8 cellular contexts compared by ENCODE assay signal in genomic region chr3:75668791-75669740, GRCh38. TPM values are rescaled to one million over a fixed set of nuclear protein-coding genes. Genes with fewer than 3 reads are reported as not detected.
DNase-seq lines count a peak whose midpoint lies in the region; ATAC-seq and TF ChIP-seq lines count a peak whose summit lies in the region.
"Not testable (repeated sequence)": the region's sequence is repeated elsewhere in the genome, so short reads cannot be mapped to it uniquely, and the experiment has no call there.
"Had no signal": no experiment of that assay in that cellular context is flagged by ENCODE, and none has a peak within 500 bp of the region (broad histone marks: within the 10 kb centered on the region; RNA-seq: fewer than 3 reads in every experiment).

No MANE protein-coding gene starts in this region.

- H3K4me1 ChIP-seq in heart right ventricle = peaks cover 0 to 42% (median 20%) of the 10 kb centered on the region in 9 donors

- not testable (repeated sequence) for TF ChIP-seq CTCF in NB4 (IDR thresholded peaks at IDR 0.05; ENCODE audit: low read depth, low read length); brain microvascular endothelial cell (IDR thresholded peaks at IDR 0.05; ENCODE audit: low read depth, low read length, missing control alignments); heart right ventricle (IDR thresholded peaks at IDR 0.05)

- peaks cover 46% of the 10 kb centered on the region for H3K27me3 Mint-ChIP-seq in activated CD8-positive, alpha-beta memory T cell treated with anti-CD3 and anti-CD28 coated beads, Interleukin-2, amount 10 ng/mL, durations not matched to agents 7 days and 5 days
- H3K27me3 Mint-ChIP-seq in naive thymus-derived CD8-positive, alpha-beta T cell = peaks cover 32 to 65% (median 54%) of the 10 kb centered on the region in 5 donors

- intact Hi-C loops in heart right ventricle (cut with DNase I) = not testable (repeated sequence)

- not testable (repeated sequence) for H3K27me3 ChIP-seq in brain microvascular endothelial cell (replicated peaks)
- peaks cover 7 to 100% (median 91%) of the 10 kb centered on the region in 7 donors for H3K27me3 ChIP-seq in heart right ventricle

- CTCF ChIA-PET in activated CD8-positive, alpha-beta memory T cell treated with anti-CD3 and anti-CD28 coated beads, Interleukin-2, amount 10 ng/mL, durations not matched to agents 7 days and 5 days (lab: Charles Lee) = not testable (repeated sequence)

- peaks cover 14% of the 10 kb centered on the region for H3K9me3 Mint-ChIP-seq in activated CD8-positive, alpha-beta memory T cell treated with anti-CD3 and anti-CD28 coated beads, Interleukin-2, amount 10 ng/mL, durations not matched to agents 7 days and 5 days (ENCODE audit: low read depth)
- H3K9me3 Mint-ChIP-seq in naive thymus-derived CD8-positive, alpha-beta T cell = peaks cover 10 to 77% (median 53%) of the 10 kb centered on the region in 9 donors

- H3K4me1 Mint-ChIP-seq in activated CD8-positive, alpha-beta memory T cell treated with anti-CD3 and anti-CD28 coated beads, Interleukin-2, amount 10 ng/mL, durations not matched to agents 7 days and 5 days = not testable (repeated sequence)
- peaks cover 14 to 19% (median 15%) of the 10 kb centered on the region in 4 donors for H3K4me1 Mint-ChIP-seq in naive thymus-derived CD8-positive, alpha-beta T cell

- H3K27ac ChIP-seq in brain microvascular endothelial cell = peak overlapping the region; percentile 49
- not testable (repeated sequence) for H3K27ac ChIP-seq in heart right ventricle

- not testable (repeated sequence) for H3K27ac Mint-ChIP-seq in activated CD8-positive, alpha-beta memory T cell treated with anti-CD3 and anti-CD28 coated beads, Interleukin-2, amount 10 ng/mL, durations not matched to agents 7 days and 5 days; naive thymus-derived CD8-positive, alpha-beta T cell

- ATAC-seq in GM21528 (IDR thresholded peaks at IDR 0.05; ENCODE audit: low FRiP score, unreplicated experiment) = peak; percentile 69
- ATAC-seq in activated CD8-positive, alpha-beta memory T cell treated with anti-CD3 and anti-CD28 coated beads, Interleukin-2, amount 10 ng/mL, durations not matched to agents 7 days and 5 days = peak; percentile 51
- ATAC-seq in heart right ventricle = peak; percentile 51 to 95 (median 70)
- ATAC-seq in naive thymus-derived CD8-positive, alpha-beta T cell = peak in 1 of 2 donors; percentile 42

- H3K36me3 Mint-ChIP-seq in activated CD8-positive, alpha-beta memory T cell treated with anti-CD3 and anti-CD28 coated beads, Interleukin-2, amount 10 ng/mL, durations not matched to agents 7 days and 5 days = peaks cover 14% of the 10 kb centered on the region
- peaks cover 14 to 44% (median 21%) of the 10 kb centered on the region in 3 donors for H3K36me3 Mint-ChIP-seq in naive thymus-derived CD8-positive, alpha-beta T cell

- in situ Hi-C loops in brain microvascular endothelial cell (cut with HindIII; ENCODE audit: low pct_ligation_motif_present, low sequenced_read_pairs) = not testable (repeated sequence)

- H3K36me3 ChIP-seq in brain microvascular endothelial cell (replicated peaks); heart right ventricle: not testable (repeated sequence)

- POLR2A ChIA-PET in naive thymus-derived CD8-positive, alpha-beta T cell (lab: Charles Lee) = not testable (repeated sequence)

- TF ChIP-seq POLR2A in NB4 (IDR thresholded peaks at IDR 0.05; ENCODE audit: extremely low read depth, insufficient read length) = not testable (repeated sequence)

- DNase-seq in NB4 (ENCODE audit: low read depth) (peak; percentile 18), brain microvascular endothelial cell (peak; percentile 59), heart right ventricle (peak; percentile 78 to 80)
- peak; percentile 71 for DNase-seq in activated CD8-positive, alpha-beta memory T cell treated with anti-CD3 and anti-CD28 coated beads, Interleukin-2, amount 10 ng/mL, durations not matched to agents 7 days and 5 days
- peak in 9 of 10 donors; percentile 7 to 87 (median 46) for DNase-seq in naive thymus-derived CD8-positive, alpha-beta T cell
- DNase-seq in stimulated activated CD4-positive, alpha-beta T cell treated with anti-CD3 and anti-CD28 coated beads, Interleukin-2, amount 100 ng/mL, for 48 hours = peak; percentile 27 to 29

- WGBS in heart right ventricle, 2 donors = 47 to 50% methylated on average over 84 of the region's 84 CpGs

- H3K9me3 ChIP-seq in heart right ventricle = peaks cover 0 to 10% (median 0%) of the 10 kb centered on the region in 11 donors

- not testable (repeated sequence) for H3K4me3 ChIP-seq in NB4 (ENCODE audit: low read depth, low read length)
- H3K4me3 ChIP-seq in brain microvascular endothelial cell (ENCODE audit: low read depth, low read length) = peak overlapping the region; percentile 56
- peak overlapping the region in 9 of 10 donors; percentile 28 to 50 (median 43) for H3K4me3 ChIP-seq in heart right ventricle

- not testable (repeated sequence) for H3K4me3 Mint-ChIP-seq in activated CD8-positive, alpha-beta memory T cell treated with anti-CD3 and anti-CD28 coated beads, Interleukin-2, amount 10 ng/mL, durations not matched to agents 7 days and 5 days
- peak overlapping the region in 1 of 10 donors; percentile 27 for H3K4me3 Mint-ChIP-seq in naive thymus-derived CD8-positive, alpha-beta T cell

RNA-seq across cellular contexts. Expression of gene FRG2C, which starts 4.9 kb away (rescaled TPM):
- total RNA-seq in activated CD8-positive, alpha-beta memory T cell treated with anti-CD3 and anti-CD28 coated beads, Interleukin-2, amount 10 ng/mL, durations not matched to agents 7 days and 5 days = not detected
- not detected for total RNA-seq in heart right ventricle
- polyA plus RNA-seq in heart right ventricle = not detected
- not detected for total RNA-seq in naive thymus-derived CD8-positive, alpha-beta T cell
- polyA plus RNA-seq in naive thymus-derived CD8-positive, alpha-beta T cell = not detected
- total RNA-seq: dermis microvascular lymphatic vessel endothelial cell had no signal

Comparison
In these comparisons a context has a peak if more than half of its experiments do, and no peak if none do; other contexts are left out.
1. DNase-seq: peak in every context shown above with its lines; median percentile 79 in heart right ventricle; 71 in activated CD8-positive, alpha-beta memory T cell treated with anti-CD3 and anti-CD28 coated beads, Interleukin-2, amount 10 ng/mL, durations not matched to agents 7 days and 5 days; 59 in brain microvascular endothelial cell; 46 in naive thymus-derived CD8-positive, alpha-beta T cell; 28 in stimulated activated CD4-positive, alpha-beta T cell treated with anti-CD3 and anti-CD28 coated beads, Interleukin-2, amount 100 ng/mL, for 48 hours; 18 in NB4.